In genomic region chr6:6169141-6169540, GRCh38 we compare ENCODE assay signal across 17 cellular contexts.
DNase-seq lines count a peak whose midpoint lies in the region; ATAC-seq and TF ChIP-seq lines count a peak whose summit lies in the region.
"Had no signal": no experiment of that assay in that cellular context is flagged by ENCODE, and none has a peak within 500 bp of the region (broad histone marks: within the 10 kb centered on the region; RNA-seq: fewer than 3 reads in every experiment).

No MANE protein-coding gene starts in this region.

- H3K79me2 ChIP-seq in GM23338 (replicated peaks; ENCODE audit: insufficient read depth): no peaks in the 10 kb centered on the region
- H3K79me2 ChIP-seq in trophoblast cell (ENCODE audit: control insufficient read depth, insufficient read depth, low read length, poor library complexity): no peaks in the 10 kb centered on the region

- H3K9me3 ChIP-seq in trophoblast cell (ENCODE audit: insufficient read depth, low read depth, low read length): no peaks in the 10 kb centered on the region
- H3K9me3 ChIP-seq: A549 had no signal

- TF ChIP-seq CTCF in GM23338 (conservative IDR thresholded peaks at IDR 0.05; ENCODE audit: low read depth in 2 of 2) (no peak), WTC11 (IDR thresholded peaks at IDR 0.05) (no peak)

- H3K27me3 Mint-ChIP-seq in GM23338 (ENCODE audit: insufficient read depth, low read depth, poor library complexity) (peaks cover 2% of the 10 kb centered on the region), WTC11 (ENCODE audit: low read depth) (peaks cover 8% of the 10 kb centered on the region; the same call in 1 of the 2 replicates)

- CTCF ChIA-PET in WTC11 (lab: Charles Lee): interaction anchor here (1.2 to 1.7 kb wide), 3 partner anchors 24 to 378 kb away, joined by 3 to 5 read pairs (median 4); no protein-coding TSS in a partner anchor

- no peak overlapping the region for H4K12ac ChIP-seq in trophoblast cell (ENCODE audit: low read depth, low read length)

- H3K36me3 Mint-ChIP-seq in GM23338 (ENCODE audit: low read depth) (no peaks in the 10 kb centered on the region), WTC11 (no peaks in the 10 kb centered on the region)

- H2BK12ac ChIP-seq in trophoblast cell (ENCODE audit: low read length): no peak overlapping the region

- no peaks in the 10 kb centered on the region for H3K79me1 ChIP-seq in trophoblast cell (ENCODE audit: low read length)

- no peak overlapping the region for H2AK5ac ChIP-seq in trophoblast cell (ENCODE audit: low read length)

- POLR2A ChIA-PET in WTC11 (lab: Charles Lee): no interaction called here

- H2AFZ ChIP-seq in GM23338 (no peak overlapping the region), trophoblast cell (ENCODE audit: insufficient read depth, low read length, poor library complexity) (no peak overlapping the region)
- H2AFZ ChIP-seq: GM23248 had no signal

- H3F3A ChIP-seq in GM23338 (replicated peaks; ENCODE audit: low read depth): no peaks in the 10 kb centered on the region

- H3K4me3 ChIP-seq in GM23338: no peak overlapping the region
- H3K4me3 ChIP-seq in trophoblast cell (ENCODE audit: low read depth, low read length): no peak overlapping the region
- H3K4me3 ChIP-seq: A549, GM23248 had no signal

- no peak overlapping the region for H3K4ac ChIP-seq in trophoblast cell (ENCODE audit: low read depth, low read length)

- no CpG with 5 or more reads among the region's 1 CpG for WGBS in trophoblast cell (ENCODE audit: extremely low coverage, insufficient coverage, insufficient read length)

- H4K20me1 ChIP-seq in GM23338 (replicated peaks; ENCODE audit: insufficient read depth): no peaks in the 10 kb centered on the region

- H3K18ac ChIP-seq in trophoblast cell (ENCODE audit: low read length): no peak overlapping the region

- H3K4me2 ChIP-seq in GM23338: 0 out of 2 replicates have a peak overlapping the region, but pooled peaks have one; percentile 20
- no peak overlapping the region for H3K4me2 ChIP-seq in trophoblast cell (ENCODE audit: low read length)
- H3K4me2 ChIP-seq: A549 had no signal

- no peak overlapping the region for H4K8ac ChIP-seq in trophoblast cell (ENCODE audit: low read depth, low read length)

- H3K27ac Mint-ChIP-seq in GM23338 (no peak overlapping the region), WTC11 (no peak overlapping the region)
- H3K27ac Mint-ChIP-seq: CD4-positive, alpha-beta T cell had no signal

- no peaks in the 10 kb centered on the region for H3K27me3 ChIP-seq in GM23338 (ENCODE audit: insufficient read depth)
- no peaks in the 10 kb centered on the region for H3K27me3 ChIP-seq in trophoblast cell (ENCODE audit: insufficient read depth, low read length)

- H3K14ac ChIP-seq in trophoblast cell (ENCODE audit: low read length): no peak overlapping the region

- ATAC-seq in GM23338 (peak; percentile 95), WTC11 (peak; percentile 94)
- ATAC-seq: A549 had no signal

- no peak overlapping the region for H2BK120ac ChIP-seq in trophoblast cell (ENCODE audit: insufficient read depth, low read length, poor library complexity)

- DNase-seq in GM23338 (ENCODE audit: low spot score) (peak; percentile 58), WTC11 (ENCODE audit: low spot score) (no peak), iPS DF 19.7 (ENCODE audit: low read depth, low spot score) (peak; percentile 38), trophoblast cell (no peak), HuH-7.5 (ENCODE audit: low spot score) (no peak), putamen (ENCODE audit: low spot score) (no peak), pons (ENCODE audit: low spot score) (no peak)
- DNase-seq: AML-193; CD4-positive, alpha-beta T cell; DMS153; DMS79; GDM1; GM23248; HCEC 1CT had no signal

- no peak overlapping the region for H2BK5ac ChIP-seq in trophoblast cell (ENCODE audit: low read depth, low read length, poor library complexity)

- H3K4me1 ChIP-seq in GM23338 (ENCODE audit: insufficient read depth): no peaks in the 10 kb centered on the region
- H3K4me1 ChIP-seq in trophoblast cell (ENCODE audit: control insufficient read depth in 1 of 2, insufficient read depth in 2 of 2, low read length in 2 of 2): no peaks in the 10 kb centered on the region
- H3K4me1 ChIP-seq: A549 had no signal

- no peak overlapping the region for H3K27ac ChIP-seq in GM23338 (ENCODE audit: low read depth)
- no peak overlapping the region for H3K27ac ChIP-seq in trophoblast cell (ENCODE audit: low read depth, low read length)
- H3K27ac ChIP-seq: 22Rv1, A549, C4-2B, GM23248 had no signal

- H3K23ac ChIP-seq in trophoblast cell (ENCODE audit: low read length): peak overlapping the region; percentile 24

- no peaks in the 10 kb centered on the region for H3K9me3 Mint-ChIP-seq in GM23338
- H3K9me3 Mint-ChIP-seq in WTC11: no peaks in the 10 kb centered on the region
- H3K9me3 Mint-ChIP-seq: CD4-positive, alpha-beta T cell had no signal

- H3K9me2 ChIP-seq in GM23338 (ENCODE audit: insufficient read depth): no peaks in the 10 kb centered on the region

- peaks cover 13% of the 10 kb centered on the region for H3K4me1 Mint-ChIP-seq in GM23338
- H3K4me1 Mint-ChIP-seq in WTC11: peaks cover 13% of the 10 kb centered on the region

- no peak overlapping the region for H3K9ac ChIP-seq in trophoblast cell (ENCODE audit: low read length)
- H3K9ac ChIP-seq: GM23248 had no signal

- H4K91ac ChIP-seq in trophoblast cell (ENCODE audit: low read depth, low read length): no peak overlapping the region

- H3K4me3 Mint-ChIP-seq in GM23338 (no peak overlapping the region), WTC11 (no peak overlapping the region)
- H3K4me3 Mint-ChIP-seq: CD4-positive, alpha-beta T cell had no signal

- no peaks in the 10 kb centered on the region for H3K36me3 ChIP-seq in GM23338 (ENCODE audit: insufficient read depth)
- no peaks in the 10 kb centered on the region for H3K36me3 ChIP-seq in trophoblast cell (ENCODE audit: control insufficient read depth in 1 of 2, insufficient read depth in 2 of 2, low read length in 2 of 2)

TF ChIP-seq in GM23338, 12 proteins besides CTCF, POLR2A, EP300 and RAD21 (continues in another document):
- TF ChIP-seq POLR2AphosphoS5 (IDR thresholded peaks at IDR 0.05; ENCODE audit: low read depth) (no peak), ZNF114 (CRISPR knock-in tag; IDR thresholded peaks at IDR 0.05) (no peak), CREB1 (CRISPR knock-in tag; IDR thresholded peaks at IDR 0.05; ENCODE audit: low read depth) (no peak), STAT1 (IDR thresholded peaks at IDR 0.05; ENCODE audit: unreplicated experiment) (no peak), REST (IDR thresholded peaks at IDR 0.05; ENCODE audit: unreplicated experiment) (no peak)

TF ChIP-seq in WTC11, 78 proteins besides CTCF, POLR2A, EP300 and RAD21:
- TF ChIP-seq SOX15 (CRISPR knock-in tag; IDR thresholded peaks at IDR 0.05) (no peak), PRDM15 (CRISPR knock-in tag; IDR thresholded peaks at IDR 0.05) (peak; percentile 96)

Comparison
In these comparisons a context has a peak if more than half of its experiments do, and no peak if none do; other contexts are left out.
1. DNase-seq: peak in GM23338 (single experiment) and iPS DF 19.7 (single experiment); none in WTC11 (single experiment), trophoblast cell (0 of 2), HuH-7.5 (single experiment), putamen (single experiment) and pons (single experiment).